21 cellular contexts compared by ENCODE assay signal in genomic region chr12:117649796-117650195, GRCh38.
DNase-seq lines count a peak whose midpoint lies in the region; TF ChIP-seq lines count a peak whose summit lies in the region.
"Had no signal": no experiment of that assay in that cellular context is flagged by ENCODE, and none has a peak within 500 bp of the region (broad histone marks: within the 10 kb centered on the region; RNA-seq: fewer than 3 reads in every experiment).

No MANE protein-coding gene starts in this region.

- peak; percentile 56 for DNase-seq in NCI-H82 treated with DMSO at 0.1 percent for 48 hours (lab: John Stamatoyannopoulos, UW; ENCODE audit: unreplicated experiment)
- DNase-seq in left kidney (ENCODE audit: low read depth, low spot score): peak; percentile 16
- DNase-seq in putamen (ENCODE audit: low spot score): peak; percentile 69
- no peak for DNase-seq in HuH-7 (ENCODE audit: low spot score)
- DNase-seq in GM13976 (ENCODE audit: low spot score): no peak
- DNase-seq in NCI-H2081 treated with DMSO at 0.1 percent for 48 hours (lab: John Stamatoyannopoulos, UW): no peak
- DNase-seq: 8988T; ACHN; BE2C; C1 segment of cervical spinal cord; CD4-positive, alpha-beta memory T cell; CD4-positive, CD25-positive, alpha-beta regulatory T cell; CD8-positive, alpha-beta memory T cell; COR-L47; DMS 273 treated with DMSO at 0.1 percent for 48 hours; DMS153; DMS53; DMS79; DND-41; EL; GDM1 had no signal

- TF ChIP-seq CTCF in GM13976 (IDR thresholded peaks at IDR 0.05; ENCODE audit: borderline replicate concordance, control extremely low read depth, extremely low read depth, insufficient read depth, missing control alignments): no peak

- in situ Hi-C loops in GM13976 (cut with MboI; ENCODE audit: low sequenced_read_pairs, unreplicated experiment): no loop called here

Comparison
In these comparisons a context has a peak if more than half of its experiments do, and no peak if none do; other contexts are left out.
1. DNase-seq: peak in NCI-H82 treated with DMSO at 0.1 percent for 48 hours (single experiment), left kidney (single experiment) and putamen (single experiment); none in HuH-7 (single experiment), GM13976 (single experiment) and NCI-H2081 treated with DMSO at 0.1 percent for 48 hours (single experiment).